10 cellular contexts compared by ENCODE assay signal in the genomic region with DNA sequence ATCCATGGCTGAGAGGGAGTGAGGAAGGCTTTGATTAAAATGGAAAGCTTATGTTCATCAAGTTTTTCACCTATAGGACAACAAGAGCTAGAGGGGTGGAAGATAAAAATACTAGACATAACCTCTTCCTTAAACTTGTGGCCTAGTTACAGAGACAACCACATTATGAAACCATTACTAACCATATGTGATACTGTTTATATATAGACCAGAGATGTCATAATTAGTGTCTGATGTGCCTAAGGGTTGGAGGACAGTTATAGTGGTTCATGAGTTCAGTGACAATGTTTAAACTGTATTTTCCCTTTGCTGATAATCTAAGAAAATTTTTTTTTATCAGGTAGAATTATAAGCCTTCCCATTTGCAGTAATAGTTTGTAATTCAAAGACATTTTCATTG. TPM values are rescaled to one million over a fixed set of nuclear protein-coding genes. Genes with fewer than 3 reads are reported as not detected.
DNase-seq lines count a peak whose midpoint lies in the region; ATAC-seq and TF ChIP-seq lines count a peak whose summit lies in the region.
"Had no signal": no experiment of that assay in that cellular context is flagged by ENCODE, and none has a peak within 500 bp of the region (broad histone marks: within the 10 kb centered on the region; RNA-seq: fewer than 3 reads in every experiment).

No MANE protein-coding gene starts in this region.

- H3K4me1 ChIP-seq in left ventricle myocardium inferior (peaks cover 96% of the 10 kb centered on the region), subcutaneous abdominal adipose tissue (ENCODE audit: control insufficient read depth in 5 of 5, insufficient read depth in 5 of 5, low read length in 5 of 5) (peaks cover 2 to 21% (median 9%) of the 10 kb centered on the region in 5 donors)

- H3K27ac ChIP-seq in left ventricle myocardium inferior (replicated peaks) (peak overlapping the region; percentile 63), subcutaneous abdominal adipose tissue (ENCODE audit: low read depth, low read length) (peak overlapping the region; percentile 59)

- H3K9me3 ChIP-seq in left ventricle myocardium inferior (replicated peaks), result peaks cover 15% of the 10 kb centered on the region
- H3K9me3 ChIP-seq in subcutaneous abdominal adipose tissue (ENCODE audit: control insufficient read depth in 5 of 5, low read length in 5 of 5), result no peaks in the 10 kb centered on the region

- intact Hi-C loops in left ventricle myocardium inferior (cut with micrococcal nuclease), result no loop called here
- intact Hi-C loops in cardiac septum (cut with DNase I), result no loop called here

- TF ChIP-seq CTCF in left ventricle myocardium inferior (IDR thresholded peaks at IDR 0.05; ENCODE audit: borderline replicate concordance), result no peak

- peak; percentile 85 for ATAC-seq in HG02623 (IDR thresholded peaks at IDR 0.05; ENCODE audit: unreplicated experiment)
- peak; percentile 97 for ATAC-seq in HG03460 (IDR thresholded peaks at IDR 0.05; ENCODE audit: unreplicated experiment)

- no peak overlapping the region for H3K4me3 ChIP-seq in left ventricle myocardium inferior
- no peak overlapping the region for H3K4me3 ChIP-seq in subcutaneous abdominal adipose tissue (ENCODE audit: low read depth in 1 of 5, low read length in 5 of 5)

- no peak for DNase-seq in left ventricle myocardium inferior
- no peak for DNase-seq in cardiac septum (ENCODE audit: low spot score)
- no peak for DNase-seq in stimulated activated CD4-positive, alpha-beta T cell treated with anti-CD3 and anti-CD28 coated beads, Interleukin-4, amount 100 ng/mL, for 24 hours
- DNase-seq in GDM1 (lab: John Stamatoyannopoulos, UW), result no peak
- DNase-seq in DMS53 treated with DMSO at 0.1 percent for 48 hours (lab: John Stamatoyannopoulos, UW; ENCODE audit: unreplicated experiment), result no peak
- DNase-seq: NCI-H1930, Right ventricle myocardium superior had no signal

- no peak overlapping the region for H3K9ac ChIP-seq in subcutaneous abdominal adipose tissue (ENCODE audit: low read length in 5 of 5)

- peaks cover 24% of the 10 kb centered on the region for H3K36me3 ChIP-seq in left ventricle myocardium inferior
- peaks cover 14 to 18% (median 15%) of the 10 kb centered on the region in 5 donors for H3K36me3 ChIP-seq in subcutaneous abdominal adipose tissue (ENCODE audit: control insufficient read depth in 5 of 5, insufficient read depth in 5 of 5, low read length in 5 of 5)

- H3K27me3 ChIP-seq in left ventricle myocardium inferior (ENCODE audit: low read depth) (no peaks in the 10 kb centered on the region), subcutaneous abdominal adipose tissue (ENCODE audit: control insufficient read depth in 5 of 5, insufficient read depth in 4 of 5, low read length in 5 of 5) (no peaks in the 10 kb centered on the region)

RNA-seq across cellular contexts. Expression of gene PHLDB2, which starts 23.7 kb away (rescaled TPM):
- total RNA-seq in left ventricle myocardium inferior, result 89.3 TPM
- 184 TPM for total RNA-seq in cardiac septum
